In the genomic region with DNA sequence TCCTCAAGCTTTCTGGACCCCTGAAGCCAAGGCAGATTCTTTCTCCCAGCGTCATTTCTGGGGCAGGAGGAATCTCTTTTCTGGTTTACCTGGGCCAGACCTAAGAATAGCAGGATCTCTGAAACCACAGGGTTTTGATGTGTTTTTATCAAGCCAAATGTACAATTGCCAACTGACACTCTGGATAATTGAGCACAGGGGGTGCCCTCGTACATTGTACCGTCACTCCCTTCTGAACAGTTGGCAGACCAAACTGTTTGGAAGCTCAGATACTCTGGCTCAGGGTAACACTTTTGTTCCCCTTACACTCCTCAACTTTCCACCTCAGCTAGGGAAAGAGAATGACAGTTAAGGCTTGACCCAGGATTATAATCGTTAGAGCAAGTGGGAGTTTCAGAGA, we compare ENCODE assay signal across 21 cellular contexts. TPM values are rescaled to one million over a fixed set of nuclear protein-coding genes. Genes with fewer than 3 reads are reported as not detected.
DNase-seq lines count a peak whose midpoint lies in the region; ATAC-seq and TF ChIP-seq lines count a peak whose summit lies in the region.
"Had no signal": no experiment of that assay in that cellular context is flagged by ENCODE, and none has a peak within 500 bp of the region (broad histone marks: within the 10 kb centered on the region; RNA-seq: fewer than 3 reads in every experiment).

No MANE protein-coding gene starts in this region.

- no peaks in the 10 kb centered on the region for H3K4me1 Mint-ChIP-seq in osteocyte (ENCODE audit: unreplicated experiment)

- ATAC-seq in Right ventricle myocardium superior (ENCODE audit: poor library complexity) (peak; percentile 85), heart left ventricle (peak; percentile 53 to 87 (median 77)), left lobe of liver (peak; percentile 44), GM21526 (IDR thresholded peaks at IDR 0.05; ENCODE audit: low FRiP score, unreplicated experiment) (no peak)
- ATAC-seq: HCT116, HepG2, PC-3 had no signal

- H3K4me3 Mint-ChIP-seq in osteocyte (ENCODE audit: unreplicated experiment), result no peak overlapping the region

- H3K27me3 Mint-ChIP-seq in osteocyte (ENCODE audit: unreplicated experiment), result no peaks in the 10 kb centered on the region

- no peaks in the 10 kb centered on the region for H3K9me3 Mint-ChIP-seq in osteocyte (ENCODE audit: unreplicated experiment)

- 57 to 74% (median 65%) methylated on average over 4 of the region's 4 CpGs for WGBS in heart left ventricle, 4 donors

- TF ChIP-seq POLR2A in heart left ventricle (IDR thresholded peaks at IDR 0.05), result no peak

- peaks cover 0 to 96% (median 47%) of the 10 kb centered on the region in 9 donors for H3K36me3 ChIP-seq in heart left ventricle

- H3K36me3 Mint-ChIP-seq in osteocyte (ENCODE audit: unreplicated experiment), result peaks cover 45% of the 10 kb centered on the region

- peak overlapping the region in 1 of 12 donors; percentile 50 for H3K27ac ChIP-seq in heart left ventricle
- H3K27ac ChIP-seq: SJSA1 had no signal

- H3K4me3 ChIP-seq in heart left ventricle, result no peak overlapping the region
- H3K4me3 ChIP-seq: SJSA1 had no signal

- no peak for TF ChIP-seq CTCF in heart left ventricle (IDR thresholded peaks at IDR 0.05)
- TF ChIP-seq CTCF in osteocyte (IDR thresholded peaks at IDR 0.05), result no peak

- DNase-seq in Right ventricle myocardium superior (no peak), cardiac septum (ENCODE audit: low spot score) (no peak), heart left ventricle (no peak), left lobe of liver (ENCODE audit: low spot score) (no peak), NCI-H1436 treated with DMSO at 0.1 percent for 48 hours (lab: John Stamatoyannopoulos, UW) (no peak), osteocyte (ENCODE audit: extremely low spot score, unreplicated experiment) (no peak)
- DNase-seq: Calu3; DMS79 treated with DMSO at 0.1 percent for 48 hours; Karpas-422; NCI-H1105; NCI-H146; NCI-H1930; NCI-H446 treated with DMSO at 0.1 percent for 48 hours; NCI-H526; NCI-H82; NK-92 treated with Interleukin-12 subunit alpha and Interleukin-12 subunit beta, amount 100 ng/mL, for 24 hours; PC-3 had no signal

- no peaks in the 10 kb centered on the region for H3K27me3 ChIP-seq in heart left ventricle
- H3K27me3 ChIP-seq: SJSA1 had no signal

- intact Hi-C loops in Right ventricle myocardium superior (cut with DNase I), result no loop called here
- intact Hi-C loops in cardiac septum (cut with DNase I), result no loop called here
- intact Hi-C loops in heart left ventricle (cut with DNase I), result no loop called here

- no peak overlapping the region for H3K27ac Mint-ChIP-seq in osteocyte (ENCODE audit: unreplicated experiment)

- no peaks in the 10 kb centered on the region for H3K9me3 ChIP-seq in heart left ventricle
- H3K9me3 ChIP-seq: SJSA1 had no signal

- H3K4me1 ChIP-seq in heart left ventricle, result peaks cover 0 to 4% (median 0%) of the 10 kb centered on the region in 12 donors
- H3K4me1 ChIP-seq: SJSA1 had no signal

RNA-seq across cellular contexts. Expression of gene ASTE1, which starts 49.9 kb away (rescaled TPM):
- 3.0 TPM for total RNA-seq in Right ventricle myocardium superior
- total RNA-seq in cardiac septum, result 3.2 TPM
- 1 to 10 TPM; 1.9 to 5.7 (median 3.1) TPM for total RNA-seq in heart left ventricle
- 1 to 10 TPM; 1.4 to 3.4 TPM for polyA plus RNA-seq in heart left ventricle
- total RNA-seq in left lobe of liver, result 4.5 TPM
- 6.2 and 6.6 TPM in 2 replicates for total RNA-seq in osteocyte

RNA-seq across cellular contexts. Expression of gene NEK11, which starts 50.0 kb away (rescaled TPM):
- total RNA-seq in Right ventricle myocardium superior (1.3 TPM), cardiac septum (2.8 TPM), heart left ventricle (1 to 10 TPM; 1.5 to 4.3 (median 2.1) TPM), left lobe of liver (0.48 TPM), osteocyte (5.1 and 6.2 TPM in 2 replicates)
- 1 to 10 TPM in 1 of 2 donors, under 1 TPM in 1; 0.38 to 1.7 TPM for polyA plus RNA-seq in heart left ventricle
